Comparison of ENCODE assay signal across 2 cellular contexts in genomic region chr22:19823191-19823590, GRCh38.
TF ChIP-seq lines count a peak whose summit lies in the region.

No MANE protein-coding gene starts in this region.

TF ChIP-seq in K562, 482 proteins besides CTCF, POLR2A, EP300 and RAD21:
- TF ChIP-seq PHF8 (IDR thresholded peaks at IDR 0.05; ENCODE audit: borderline replicate concordance, low read length) (0 out of 2 replicates have a peak, but pooled peaks have one; percentile 17), ZFP1 (CRISPR knock-in tag; IDR thresholded peaks at IDR 0.05) (no peak), DNMT1 (IDR thresholded peaks at IDR 0.05) (no peak), POLR2G (IDR thresholded peaks at IDR 0.05; ENCODE audit: low read depth, low read length) (0 out of 2 replicates have a peak, but pooled peaks have one; percentile 6), HNRNPUL1 (IDR thresholded peaks at IDR 0.05; ENCODE audit: low read length) (no peak), RUNX1 (IDR thresholded peaks at IDR 0.05; ENCODE audit: low read depth) (peak; percentile 57; the same call in 1 of the 2 replicates), WHSC1 (IDR thresholded peaks at IDR 0.05; ENCODE audit: low read length) (peak; percentile 21), NFIC (IDR thresholded peaks at IDR 0.05) (peak; percentile 84)
- TF ChIP-seq, protein P1, sequence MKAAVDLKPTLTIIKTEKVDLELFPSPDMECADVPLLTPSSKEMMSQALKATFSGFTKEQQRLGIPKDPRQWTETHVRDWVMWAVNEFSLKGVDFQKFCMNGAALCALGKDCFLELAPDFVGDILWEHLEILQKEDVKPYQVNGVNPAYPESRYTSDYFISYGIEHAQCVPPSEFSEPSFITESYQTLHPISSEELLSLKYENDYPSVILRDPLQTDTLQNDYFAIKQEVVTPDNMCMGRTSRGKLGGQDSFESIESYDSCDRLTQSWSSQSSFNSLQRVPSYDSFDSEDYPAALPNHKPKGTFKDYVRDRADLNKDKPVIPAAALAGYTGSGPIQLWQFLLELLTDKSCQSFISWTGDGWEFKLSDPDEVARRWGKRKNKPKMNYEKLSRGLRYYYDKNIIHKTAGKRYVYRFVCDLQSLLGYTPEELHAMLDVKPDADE (conservative IDR thresholded peaks at IDR 0.05; ENCODE audit: control insufficient read depth, low read depth, low read length), result 0 out of 2 replicates have a peak, but pooled peaks have one; percentile 8

TF ChIP-seq in HepG2, 621 proteins besides CTCF, POLR2A, EP300 and RAD21:
- TF ChIP-seq, protein P2, sequence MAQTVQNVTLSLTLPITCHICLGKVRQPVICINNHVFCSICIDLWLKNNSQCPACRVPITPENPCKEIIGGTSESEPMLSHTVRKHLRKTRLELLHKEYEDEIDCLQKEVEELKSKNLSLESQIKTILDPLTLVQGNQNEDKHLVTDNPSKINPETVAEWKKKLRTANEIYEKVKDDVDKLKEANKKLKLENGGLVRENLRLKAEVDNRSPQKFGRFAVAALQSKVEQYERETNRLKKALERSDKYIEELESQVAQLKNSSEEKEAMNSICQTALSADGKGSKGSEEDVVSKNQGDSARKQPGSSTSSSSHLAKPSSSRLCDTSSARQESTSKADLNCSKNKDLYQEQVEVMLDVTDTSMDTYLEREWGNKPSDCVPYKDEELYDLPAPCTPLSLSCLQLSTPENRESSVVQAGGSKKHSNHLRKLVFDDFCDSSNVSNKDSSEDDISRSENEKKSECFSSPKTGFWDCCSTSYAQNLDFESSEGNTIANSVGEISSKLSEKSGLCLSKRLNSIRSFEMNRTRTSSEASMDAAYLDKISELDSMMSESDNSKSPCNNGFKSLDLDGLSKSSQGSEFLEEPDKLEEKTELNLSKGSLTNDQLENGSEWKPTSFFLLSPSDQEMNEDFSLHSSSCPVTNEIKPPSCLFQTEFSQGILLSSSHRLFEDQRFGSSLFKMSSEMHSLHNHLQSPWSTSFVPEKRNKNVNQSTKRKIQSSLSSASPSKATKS (CRISPR knock-in tag; IDR thresholded peaks at IDR 0.05), result no peak
- TF ChIP-seq, protein P3, sequence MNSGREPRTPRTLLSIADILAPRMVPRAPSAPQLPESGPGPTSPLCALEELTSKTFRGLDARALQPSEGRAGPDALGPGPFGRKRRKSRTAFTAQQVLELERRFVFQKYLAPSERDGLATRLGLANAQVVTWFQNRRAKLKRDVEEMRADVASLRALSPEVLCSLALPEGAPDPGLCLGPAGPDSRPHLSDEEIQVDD (CRISPR knock-in tag; IDR thresholded peaks at IDR 0.05; ENCODE audit: borderline replicate concordance), result no peak
- no peak for TF ChIP-seq PRDM15 (CRISPR knock-in tag; IDR thresholded peaks at IDR 0.05)
- TF ChIP-seq RBM39 (IDR thresholded peaks at IDR 0.05; ENCODE audit: low read depth, low read length, poor library complexity, severe bottlenecking), result peak; percentile 13
- no peak for TF ChIP-seq ZNF18 (CRISPR knock-in tag; IDR thresholded peaks at IDR 0.05; ENCODE audit: insufficient replicate concordance)
- no peak for TF ChIP-seq ZNF562 (CRISPR knock-in tag; IDR thresholded peaks at IDR 0.05; ENCODE audit: borderline replicate concordance)
- no peak for TF ChIP-seq YEATS4 (CRISPR knock-in tag; IDR thresholded peaks at IDR 0.05; ENCODE audit: borderline replicate concordance)
- TF ChIP-seq CENPT (CRISPR knock-in tag; IDR thresholded peaks at IDR 0.05; ENCODE audit: low read depth), result no peak
- TF ChIP-seq, protein P4, sequence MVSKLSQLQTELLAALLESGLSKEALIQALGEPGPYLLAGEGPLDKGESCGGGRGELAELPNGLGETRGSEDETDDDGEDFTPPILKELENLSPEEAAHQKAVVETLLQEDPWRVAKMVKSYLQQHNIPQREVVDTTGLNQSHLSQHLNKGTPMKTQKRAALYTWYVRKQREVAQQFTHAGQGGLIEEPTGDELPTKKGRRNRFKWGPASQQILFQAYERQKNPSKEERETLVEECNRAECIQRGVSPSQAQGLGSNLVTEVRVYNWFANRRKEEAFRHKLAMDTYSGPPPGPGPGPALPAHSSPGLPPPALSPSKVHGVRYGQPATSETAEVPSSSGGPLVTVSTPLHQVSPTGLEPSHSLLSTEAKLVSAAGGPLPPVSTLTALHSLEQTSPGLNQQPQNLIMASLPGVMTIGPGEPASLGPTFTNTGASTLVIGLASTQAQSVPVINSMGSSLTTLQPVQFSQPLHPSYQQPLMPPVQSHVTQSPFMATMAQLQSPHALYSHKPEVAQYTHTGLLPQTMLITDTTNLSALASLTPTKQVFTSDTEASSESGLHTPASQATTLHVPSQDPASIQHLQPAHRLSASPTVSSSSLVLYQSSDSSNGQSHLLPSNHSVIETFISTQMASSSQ (IDR thresholded peaks at IDR 0.05; ENCODE audit: low read depth), result no peak
- TF ChIP-seq, protein P4 (CRISPR knock-in tag; IDR thresholded peaks at IDR 0.05; ENCODE audit: borderline replicate concordance), result no peak
- TF ChIP-seq ELK4 (CRISPR knock-in tag; IDR thresholded peaks at IDR 0.05; ENCODE audit: borderline replicate concordance), result no peak
- TF ChIP-seq, protein P5, sequence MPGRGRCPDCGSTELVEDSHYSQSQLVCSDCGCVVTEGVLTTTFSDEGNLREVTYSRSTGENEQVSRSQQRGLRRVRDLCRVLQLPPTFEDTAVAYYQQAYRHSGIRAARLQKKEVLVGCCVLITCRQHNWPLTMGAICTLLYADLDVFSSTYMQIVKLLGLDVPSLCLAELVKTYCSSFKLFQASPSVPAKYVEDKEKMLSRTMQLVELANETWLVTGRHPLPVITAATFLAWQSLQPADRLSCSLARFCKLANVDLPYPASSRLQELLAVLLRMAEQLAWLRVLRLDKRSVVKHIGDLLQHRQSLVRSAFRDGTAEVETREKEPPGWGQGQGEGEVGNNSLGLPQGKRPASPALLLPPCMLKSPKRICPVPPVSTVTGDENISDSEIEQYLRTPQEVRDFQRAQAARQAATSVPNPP (CRISPR knock-in tag; IDR thresholded peaks at IDR 0.05), result no peak
- TF ChIP-seq ZNF883 (CRISPR knock-in tag; IDR thresholded peaks at IDR 0.05; ENCODE audit: not compliant biosample characterization), result peak; percentile 32
TF ChIP-seq in HepG2: peak in this region for 2.
